29 cellular contexts compared by ENCODE assay signal in genomic region chr18:10003281-10003680, GRCh38.
DNase-seq lines count a peak whose midpoint lies in the region; ATAC-seq, FAIRE-seq and TF ChIP-seq lines count a peak whose summit lies in the region.
"Had no signal": no experiment of that assay in that cellular context is flagged by ENCODE, and none has a peak within 500 bp of the region (broad histone marks: within the 10 kb centered on the region; RNA-seq: fewer than 3 reads in every experiment).

No MANE protein-coding gene starts in this region.

- H3K23me2 ChIP-seq in H1 (ENCODE audit: low read depth, low read length), result peaks cover 6% of the 10 kb centered on the region; the same call in 1 of the 2 replicates

- CTCF ChIA-PET in A549 (lab: Yijun Ruan, JAX) (no interaction called here), H1 (lab: Charles Lee; ENCODE audit: partially characterized antibody) (interaction anchor here (0.9 to 1.5 kb wide), 2 partner anchors 248 to 480 kb away, joined by 3 read pairs; no protein-coding TSS in a partner anchor), T-cell (lab: Charles Lee) (no interaction called here)

- H3K36me3 ChIP-seq in BLaER1 treated with 17β-estradiol and CSF1 and Interleukin-3, amounts not matched to agents 10 nM and 100 nM, result peaks cover 0 to 4% (median 0%) of the 10 kb centered on the region in 11 experiments; a peak in 2 of 22 replicates
- 0 out of 2 replicates have a peak, but pooled peaks cover 4% of the 10 kb centered on the region for H3K36me3 ChIP-seq in Karpas-422 (ENCODE audit: insufficient read depth, low read length)
- H3K36me3 ChIP-seq in H1 (ENCODE audit: control insufficient read depth in 2 of 4, insufficient read depth in 4 of 4, low read length in 3 of 4), result no peaks in the 10 kb centered on the region

- H2BK20ac ChIP-seq in H1 (ENCODE audit: low read length), result no peak overlapping the region

- H3K4me1 ChIP-seq in A549, result no peaks in the 10 kb centered on the region
- peaks cover 28 to 57% (median 44%) of the 10 kb centered on the region in 10 experiments for H3K4me1 ChIP-seq in BLaER1 treated with 17β-estradiol and CSF1 and Interleukin-3, amounts not matched to agents 10 nM and 100 nM
- H3K4me1 ChIP-seq in Karpas-422 (ENCODE audit: low read length), result no peaks in the 10 kb centered on the region
- H3K4me1 ChIP-seq in H1 (replicated peaks in 1 of 4; ENCODE audit: control insufficient read depth in 3 of 4, insufficient read depth in 4 of 4, low read length in 3 of 4), result no peaks in the 10 kb centered on the region

- no peak for FAIRE-seq in A549 (lab: Jason Lieb, UNC)
- no peak for FAIRE-seq in H1 (lab: Jason Lieb, UNC)
- FAIRE-seq: A204.1, GM12878, GM12892, GM18507, GM19239 had no signal

- no peaks in the 10 kb centered on the region for H3K79me1 ChIP-seq in H1 (ENCODE audit: low read depth, low read length)

- no peaks in the 10 kb centered on the region for H4K20me1 ChIP-seq in BLaER1 treated with 17β-estradiol and CSF1 and Interleukin-3, amounts not matched to agents 10 nM and 100 nM
- H4K20me1 ChIP-seq in Karpas-422 (ENCODE audit: insufficient read depth, low read depth, low read length) (no peaks in the 10 kb centered on the region), H1 (replicated peaks in 1 of 2; ENCODE audit: control insufficient read depth in 1 of 2, insufficient read depth in 2 of 2, low read length in 2 of 2) (peaks cover 0 to 2% of the 10 kb centered on the region in 2 experiments)

- no peak overlapping the region for H2BK120ac ChIP-seq in H1 (replicated peaks; ENCODE audit: low read depth, low read length)

- H3K4me3 Mint-ChIP-seq in T-cell, result no peak overlapping the region
- H3K4me3 Mint-ChIP-seq: B cell; CD14-positive monocyte; CD4-positive, alpha-beta memory T cell; CD4-positive, CD25-positive, alpha-beta regulatory T cell; CD8-positive, alpha-beta memory T cell had no signal

- H3K27me3 ChIP-seq in BLaER1 treated with 17β-estradiol and CSF1 and Interleukin-3, amounts not matched to agents 10 nM and 100 nM, result no peaks in the 10 kb centered on the region
- H3K27me3 ChIP-seq in Karpas-422 (ENCODE audit: low read length) (no peaks in the 10 kb centered on the region), H1 (replicated peaks in 1 of 4; ENCODE audit: control insufficient read depth in 3 of 4, extremely low read depth in 1 of 4, insufficient read depth in 3 of 4, low read length in 3 of 4) (no peaks in the 10 kb centered on the region)

- H2BK12ac ChIP-seq in H1 (ENCODE audit: low read depth, low read length), result no peak overlapping the region

- H3K27ac Mint-ChIP-seq in T-cell, result no peak overlapping the region
- no peak overlapping the region for H3K27ac Mint-ChIP-seq in activated naive CD4-positive, alpha-beta T cell treated with anti-CD3 and anti-CD28 coated beads, Interleukin-2, amount 50 U/mL, for 72 hours
- H3K27ac Mint-ChIP-seq: B cell; CD4-positive, alpha-beta memory T cell; CD4-positive, CD25-positive, alpha-beta regulatory T cell; CD8-positive, alpha-beta memory T cell had no signal

- H4K8ac ChIP-seq in H1 (ENCODE audit: extremely low read depth, insufficient read depth, low read length), result no peak overlapping the region

- H3K79me2 ChIP-seq in Karpas-422 (ENCODE audit: low read length) (no peaks in the 10 kb centered on the region), H1 (ENCODE audit: control insufficient read depth in 1 of 2, insufficient read depth in 2 of 2, low read length in 2 of 2) (no peaks in the 10 kb centered on the region)

- DNase-seq in A549 (ENCODE audit: low read depth in 1 of 2, low spot score in 1 of 2) (no peak), Karpas-422 (peak; percentile 15), H1 (ENCODE audit: low read depth in 1 of 2, low spot score in 2 of 2) (peak in 1 of 2 experiments; percentile 29), T-cell (no peak)
- no peak for DNase-seq in activated naive CD4-positive, alpha-beta T cell treated with anti-CD3 and anti-CD28 coated beads, Interleukin-2, amount 50 U/mL, for 72 hours (ENCODE audit: low spot score in 2 of 2)
- DNase-seq: 8988T; AML-193; C1 segment of cervical spinal cord; CD4-positive, alpha-beta memory T cell; CD4-positive, CD25-positive, alpha-beta regulatory T cell; CD8-positive, alpha-beta memory T cell; COR-L47; DMS 273 treated with DMSO at 0.1 percent for 48 hours; DMS153; DMS53; DMS79; DND-41; EL; GDM1 had no signal

- no peak for TF ChIP-seq RAD21 in A549 (conservative IDR thresholded peaks at IDR 0.05 in 1 of 2, IDR thresholded peaks at IDR 0.05 in 1 of 2)
- TF ChIP-seq RAD21 in H1 (IDR thresholded peaks at IDR 0.05 in 1 of 2, conservative IDR thresholded peaks at IDR 0.05 in 1 of 2; ENCODE audit: low read depth in 2 of 2, low read length in 2 of 2), result no peak

- no peak overlapping the region for H3K4ac ChIP-seq in H1 (replicated peaks; ENCODE audit: insufficient read length, low read depth, low read length)

- no peaks in the 10 kb centered on the region for H3K36me3 Mint-ChIP-seq in T-cell
- H3K36me3 Mint-ChIP-seq in activated naive CD4-positive, alpha-beta T cell treated with anti-CD3 and anti-CD28 coated beads, Interleukin-2, amount 50 U/mL, for 72 hours, result peaks cover 0 to 2% of the 10 kb centered on the region in 2 donors
- H3K36me3 Mint-ChIP-seq: CD4-positive, CD25-positive, alpha-beta regulatory T cell had no signal

- H3K9me3 ChIP-seq in A549, result no peaks in the 10 kb centered on the region
- peaks cover 27 to 39% (median 30%) of the 10 kb centered on the region in 11 experiments for H3K9me3 ChIP-seq in BLaER1 treated with 17β-estradiol and CSF1 and Interleukin-3, amounts not matched to agents 10 nM and 100 nM (replicated peaks in 1 of 11)
- peaks cover 5% of the 10 kb centered on the region; the same call in 1 of the 2 replicates for H3K9me3 ChIP-seq in Karpas-422 (ENCODE audit: low read length)
- no peaks in the 10 kb centered on the region for H3K9me3 ChIP-seq in H1 (ENCODE audit: insufficient read depth in 2 of 2, low read depth in 1 of 2, low read length in 1 of 2)

- no peak overlapping the region for H3K27ac ChIP-seq in A549
- peak overlapping the region in 6 of 11 experiments; percentile 11 to 85 (median 42); a peak in 7 of 22 replicates for H3K27ac ChIP-seq in BLaER1 treated with 17β-estradiol and CSF1 and Interleukin-3, amounts not matched to agents 10 nM and 100 nM
- no peak overlapping the region for H3K27ac ChIP-seq in Karpas-422 (ENCODE audit: low read length)
- H3K27ac ChIP-seq in H1 (ENCODE audit: low read depth, low read length), result no peak overlapping the region

- H3K23ac ChIP-seq in H1 (ENCODE audit: insufficient read length), result no peak overlapping the region

- H4K91ac ChIP-seq in H1 (replicated peaks; ENCODE audit: insufficient read length, low read length), result no peak overlapping the region

- TF ChIP-seq CTCF in A549 (IDR thresholded peaks at IDR 0.05), result no peak
- no peak for TF ChIP-seq CTCF in H1 (IDR thresholded peaks at IDR 0.05; ENCODE audit: control extremely low read depth in 1 of 3, insufficient read depth in 1 of 3, low read depth in 1 of 3, low read length in 3 of 3)

- no peak overlapping the region for H3K4me2 ChIP-seq in A549
- peak overlapping the region in 4 of 11 experiments; percentile 41 to 75 (median 62); a peak in 4 of 22 replicates for H3K4me2 ChIP-seq in BLaER1 treated with 17β-estradiol and CSF1 and Interleukin-3, amounts not matched to agents 10 nM and 100 nM
- H3K4me2 ChIP-seq in Karpas-422 (ENCODE audit: low read depth, low read length, poor library complexity, severe bottlenecking), result no peak overlapping the region
- H3K4me2 ChIP-seq in H1 (ENCODE audit: insufficient read depth in 1 of 2, low read depth in 2 of 2, low read length in 2 of 2), result no peak overlapping the region

- no peak overlapping the region for H3K14ac ChIP-seq in H1 (ENCODE audit: insufficient read length)

- 9% methylated on average over 1 of the region's 1 CpG for WGBS in A549 (ENCODE audit: missing lambda C conversion rate)
- WGBS in H1 (ENCODE audit: extremely low coverage in 1 of 2, insufficient coverage in 1 of 2, insufficient read length in 1 of 2, insufficient replicate concordance in 2 of 2, low coverage in 1 of 2, low lambda C conversion rate in 2 of 2, missing lambda C conversion rate in 1 of 2), 2 experiments, result 90% methylated on average over 1 of the region's 1 CpG; no CpG with 5 or more reads in 1 of the 2 experiments

- no peak overlapping the region for H2BK15ac ChIP-seq in H1 (ENCODE audit: low read length)

- H3K4me1 Mint-ChIP-seq in T-cell, result no peaks in the 10 kb centered on the region
- H3K4me1 Mint-ChIP-seq: CD4-positive, alpha-beta memory T cell; CD4-positive, CD25-positive, alpha-beta regulatory T cell; CD8-positive, alpha-beta memory T cell had no signal

- H3K9me3 Mint-ChIP-seq in T-cell, result peaks cover 1 to 23% (median 15%) of the 10 kb centered on the region in 3 donors
- H3K9me3 Mint-ChIP-seq in activated naive CD4-positive, alpha-beta T cell treated with anti-CD3 and anti-CD28 coated beads, Interleukin-2, amount 50 U/mL, for 72 hours, result peaks cover 13 to 17% of the 10 kb centered on the region in 2 donors

- H3K56ac ChIP-seq in H1 (replicated peaks; ENCODE audit: insufficient read length, low read depth, low read length), result no peak overlapping the region

- no peak overlapping the region for H3K9ac ChIP-seq in BLaER1 treated with 17β-estradiol and CSF1 and Interleukin-3, amounts not matched to agents 10 nM and 100 nM
- H3K9ac ChIP-seq in Karpas-422 (ENCODE audit: low read length) (no peak overlapping the region), H1 (replicated peaks in 1 of 4; ENCODE audit: extremely low read depth in 1 of 4, low read depth in 3 of 4, low read length in 3 of 4) (no peak overlapping the region)

- H2AK5ac ChIP-seq in H1 (ENCODE audit: low read depth, low read length), result no peak overlapping the region

- H3K18ac ChIP-seq in H1 (ENCODE audit: extremely low read depth, low read length), result no peak overlapping the region

- no peaks in the 10 kb centered on the region for H3K9me2 ChIP-seq in Karpas-422 (replicated peaks; ENCODE audit: insufficient read depth, low read length)

- TF ChIP-seq POLR2A in A549 (IDR thresholded peaks at IDR 0.05; ENCODE audit: low read length), result no peak
- TF ChIP-seq POLR2A in H1 (IDR thresholded peaks at IDR 0.05; ENCODE audit: control extremely low read depth in 1 of 2, low read depth in 2 of 2, low read length in 2 of 2), result no peak

- H3K4me3 ChIP-seq in A549, result no peak overlapping the region
- H3K4me3 ChIP-seq in BLaER1 treated with 17β-estradiol and CSF1 and Interleukin-3, amounts not matched to agents 10 nM and 100 nM, result no peak overlapping the region
- H3K4me3 ChIP-seq in Karpas-422 (ENCODE audit: low read length), result no peak overlapping the region
- H3K4me3 ChIP-seq in H1 (ENCODE audit: extremely low read depth in 1 of 4, insufficient read depth in 2 of 4, low read depth in 3 of 4, low read length in 4 of 4), result no peak overlapping the region
- H3K4me3 ChIP-seq: GM12878 had no signal

- ATAC-seq in A549 (no peak), GM21447 (IDR thresholded peaks at IDR 0.05; ENCODE audit: unreplicated experiment) (no peak), HG03521 (IDR thresholded peaks at IDR 0.05; ENCODE audit: unreplicated experiment) (no peak), T-cell (replicated peaks in 1 of 4) (no peak)
- ATAC-seq in activated naive CD4-positive, alpha-beta T cell treated with anti-CD3 and anti-CD28 coated beads, Interleukin-2, amount 50 U/mL, for 72 hours, result no peak
- ATAC-seq: GM12878 had no signal

- TF ChIP-seq EP300 in A549 (IDR thresholded peaks at IDR 0.05) (no peak), H1 (IDR thresholded peaks at IDR 0.05; ENCODE audit: borderline replicate concordance in 1 of 2, low read depth in 2 of 2, low read length in 2 of 2) (no peak)

- H2AFZ ChIP-seq in Karpas-422 (ENCODE audit: low read length) (no peak overlapping the region), H1 (ENCODE audit: low read length) (no peak overlapping the region)

- H3K27me3 Mint-ChIP-seq in T-cell, result peaks cover 2 to 5% of the 10 kb centered on the region in 2 donors
- H3K27me3 Mint-ChIP-seq: B cell had no signal

- H2BK5ac ChIP-seq in H1 (ENCODE audit: low read depth, low read length), result no peak overlapping the region

- H4K5ac ChIP-seq in H1 (ENCODE audit: insufficient read length, low read depth, low read length), result no peak overlapping the region

- POLR2A ChIA-PET in A549 (lab: Yijun Ruan, JAX) (no interaction called here), H1 (lab: Charles Lee; ENCODE audit: partially characterized antibody) (no interaction called here), T-cell (lab: Charles Lee) (interaction anchor here in 1 of 2 donors (0.5 kb wide), 1 partner anchor 511 kb away, joined by 3 read pairs; no protein-coding TSS in a partner anchor)

Comparison
In these comparisons a context has a peak if more than half of its experiments do, and no peak if none do; other contexts are left out.
1. H3K27ac ChIP-seq: peak in BLaER1 treated with 17β-estradiol and CSF1 and Interleukin-3, amounts not matched to agents 10 nM and 100 nM (6 of 11); none in A549 (0 of 2), Karpas-422 (single experiment) and H1 (single experiment).
2. Of the 18 proteins assayed by ChIP-seq in both H1 and A549: peak only in H1: none; only in A549: none; in both: MAFK; in neither: 17.